Comparison of ENCODE assay signal across 8 cellular contexts in the genomic region with DNA sequence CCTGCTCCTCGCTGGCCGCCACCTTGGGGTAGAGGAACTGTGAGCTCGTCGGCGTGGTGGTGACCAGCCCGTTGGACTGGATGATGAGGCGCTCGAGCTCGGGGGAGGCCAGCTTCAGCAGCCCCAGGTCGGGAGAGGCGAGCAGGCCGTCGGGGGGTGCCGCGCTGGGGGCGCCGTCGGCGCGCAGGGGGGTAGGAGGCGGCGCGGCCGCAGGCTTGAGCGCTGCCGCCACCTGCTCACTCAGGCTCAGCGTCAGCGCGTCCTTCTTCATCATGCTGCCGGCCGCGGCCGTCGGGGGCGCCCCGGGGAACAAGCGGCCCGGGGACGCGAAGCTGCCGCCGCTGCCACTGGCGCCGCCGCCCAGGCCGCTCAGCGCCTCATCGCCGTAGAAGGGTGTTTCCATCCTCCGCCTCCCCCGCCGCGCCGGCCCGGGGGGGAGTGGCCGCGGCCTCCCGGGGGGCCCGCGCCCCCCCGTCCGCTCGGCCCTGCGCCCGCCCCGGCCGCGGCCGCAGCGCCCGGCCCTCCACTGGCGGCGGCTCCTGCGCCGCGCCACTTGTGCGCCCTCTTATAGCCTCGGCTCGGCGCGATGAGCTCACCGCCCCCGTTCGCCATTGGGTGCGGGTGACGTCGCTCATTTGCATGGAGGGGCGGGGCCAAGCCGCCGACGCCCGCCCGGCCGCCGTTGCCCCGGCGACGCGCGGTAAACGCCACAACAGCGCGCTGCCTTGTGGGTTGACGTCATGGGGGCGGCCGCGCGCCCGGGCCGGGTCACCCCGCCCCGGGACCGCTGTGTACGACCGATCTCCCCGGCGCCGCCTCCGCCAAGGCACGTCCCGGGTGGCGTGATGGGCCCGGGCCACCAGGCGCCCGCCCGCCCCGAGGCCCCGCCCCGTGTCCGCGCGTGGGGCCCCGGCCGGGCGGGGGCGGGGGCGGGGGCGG. TPM values are rescaled to one million over a fixed set of nuclear protein-coding genes. Genes with fewer than 3 reads are reported as not detected.
A peak's percentile ranks its signal among the peaks of the same experiment; 100 is the strongest.
DNase-seq lines count a peak whose midpoint lies in the region; ATAC-seq lines count a peak whose summit lies in the region.

A gene (minus strand): TSS at position 541 of the 939 bp plus-strand sequence. CDS start 138 bp downstream, at position 403.

- DNase-seq in COLO829 (ENCODE audit: low spot score) (peak; percentile 97), HS-5 (ENCODE audit: low read depth) (peak; percentile 76), NK-92 (lab: John Stamatoyannopoulos, UW; ENCODE audit: unreplicated experiment) (peak; percentile 93), medulla oblongata (ENCODE audit: extremely low spot score) (peak; percentile 98)
- DNase-seq in effector CD8-positive, alpha-beta T cell (lab: John Stamatoyannopoulos, UW) = peak; percentile 96
- DNase-seq in stimulated activated CD4-positive, alpha-beta T cell treated with anti-CD3 and anti-CD28 coated beads, TNF-alpha, amount 100 ng/mL, for 48 hours (ENCODE audit: low read depth in 3 of 3) = peak; percentile 91 to 98 (median 94)

- CTCF ChIA-PET in activated CD8-positive, alpha-beta memory T cell treated with anti-CD3 and anti-CD28 coated beads for 36 hours (lab: Charles Lee) = interaction anchor here (1.3 to 8.0 kb wide), 9 partner anchors 10 to 77 kb away, joined by 4 to 155 read pairs (median 30); a partner anchor contains a TSS

- peak; percentile 51 for ATAC-seq in GM19468 (IDR thresholded peaks at IDR 0.05; ENCODE audit: extremely low read depth, unreplicated experiment)

- POLR2A ChIA-PET in activated CD8-positive, alpha-beta memory T cell treated with anti-CD3 and anti-CD28 coated beads for 36 hours (lab: Charles Lee) = interaction anchor here (0.5 to 6.6 kb wide), 24 partner anchors 10 to 763 kb away, joined by 3 to 281 read pairs (median 5); a partner anchor contains a TSS

RNA-seq across cellular contexts. Expression of the gene that starts here (rescaled TPM):
- total RNA-seq in activated CD8-positive, alpha-beta memory T cell treated with anti-CD3 and anti-CD28 coated beads for 36 hours = 100 to 1,000 TPM; 339 to 357 TPM

Comparison
In these comparisons a context has a peak if more than half of its experiments do, and no peak if none do; other contexts are left out.
1. Peak in every context shown above with its lines: DNase-seq and ATAC-seq.